ENCODE assay signal across 1 cellular context in the genomic region with DNA sequence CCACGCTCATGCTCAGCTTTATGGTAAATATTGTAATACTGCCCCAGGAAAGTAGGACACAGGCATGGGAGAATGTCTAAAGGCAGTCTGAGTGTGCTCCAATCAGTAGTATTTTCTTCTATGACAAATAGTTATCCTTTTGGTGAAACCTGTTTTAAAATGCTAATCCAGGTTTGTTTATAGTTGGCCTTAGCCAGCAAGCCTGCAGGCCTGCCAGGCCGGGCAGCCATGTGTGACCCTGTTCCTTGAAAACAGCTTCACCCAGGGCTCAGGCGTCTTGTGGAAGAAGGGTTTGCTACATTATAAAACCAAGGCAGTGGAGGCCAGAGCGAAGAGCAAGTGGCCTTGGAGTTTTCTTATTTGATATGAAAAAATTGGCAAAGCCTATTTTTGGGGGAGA.
TF ChIP-seq lines count a peak whose summit lies in the region.

No MANE protein-coding gene starts in this region.

TF ChIP-seq in GM23338, 12 proteins besides CTCF, POLR2A, EP300 and RAD21 (continued from another document):
- TF ChIP-seq, protein P1, sequence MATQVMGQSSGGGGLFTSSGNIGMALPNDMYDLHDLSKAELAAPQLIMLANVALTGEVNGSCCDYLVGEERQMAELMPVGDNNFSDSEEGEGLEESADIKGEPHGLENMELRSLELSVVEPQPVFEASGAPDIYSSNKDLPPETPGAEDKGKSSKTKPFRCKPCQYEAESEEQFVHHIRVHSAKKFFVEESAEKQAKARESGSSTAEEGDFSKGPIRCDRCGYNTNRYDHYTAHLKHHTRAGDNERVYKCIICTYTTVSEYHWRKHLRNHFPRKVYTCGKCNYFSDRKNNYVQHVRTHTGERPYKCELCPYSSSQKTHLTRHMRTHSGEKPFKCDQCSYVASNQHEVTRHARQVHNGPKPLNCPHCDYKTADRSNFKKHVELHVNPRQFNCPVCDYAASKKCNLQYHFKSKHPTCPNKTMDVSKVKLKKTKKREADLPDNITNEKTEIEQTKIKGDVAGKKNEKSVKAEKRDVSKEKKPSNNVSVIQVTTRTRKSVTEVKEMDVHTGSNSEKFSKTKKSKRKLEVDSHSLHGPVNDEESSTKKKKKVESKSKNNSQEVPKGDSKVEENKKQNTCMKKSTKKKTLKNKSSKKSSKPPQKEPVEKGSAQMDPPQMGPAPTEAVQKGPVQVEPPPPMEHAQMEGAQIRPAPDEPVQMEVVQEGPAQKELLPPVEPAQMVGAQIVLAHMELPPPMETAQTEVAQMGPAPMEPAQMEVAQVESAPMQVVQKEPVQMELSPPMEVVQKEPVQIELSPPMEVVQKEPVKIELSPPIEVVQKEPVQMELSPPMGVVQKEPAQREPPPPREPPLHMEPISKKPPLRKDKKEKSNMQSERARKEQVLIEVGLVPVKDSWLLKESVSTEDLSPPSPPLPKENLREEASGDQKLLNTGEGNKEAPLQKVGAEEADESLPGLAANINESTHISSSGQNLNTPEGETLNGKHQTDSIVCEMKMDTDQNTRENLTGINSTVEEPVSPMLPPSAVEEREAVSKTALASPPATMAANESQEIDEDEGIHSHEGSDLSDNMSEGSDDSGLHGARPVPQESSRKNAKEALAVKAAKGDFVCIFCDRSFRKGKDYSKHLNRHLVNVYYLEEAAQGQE (IDR thresholded peaks at IDR 0.05; ENCODE audit: unreplicated experiment), result no peak
- TF ChIP-seq, protein P2, sequence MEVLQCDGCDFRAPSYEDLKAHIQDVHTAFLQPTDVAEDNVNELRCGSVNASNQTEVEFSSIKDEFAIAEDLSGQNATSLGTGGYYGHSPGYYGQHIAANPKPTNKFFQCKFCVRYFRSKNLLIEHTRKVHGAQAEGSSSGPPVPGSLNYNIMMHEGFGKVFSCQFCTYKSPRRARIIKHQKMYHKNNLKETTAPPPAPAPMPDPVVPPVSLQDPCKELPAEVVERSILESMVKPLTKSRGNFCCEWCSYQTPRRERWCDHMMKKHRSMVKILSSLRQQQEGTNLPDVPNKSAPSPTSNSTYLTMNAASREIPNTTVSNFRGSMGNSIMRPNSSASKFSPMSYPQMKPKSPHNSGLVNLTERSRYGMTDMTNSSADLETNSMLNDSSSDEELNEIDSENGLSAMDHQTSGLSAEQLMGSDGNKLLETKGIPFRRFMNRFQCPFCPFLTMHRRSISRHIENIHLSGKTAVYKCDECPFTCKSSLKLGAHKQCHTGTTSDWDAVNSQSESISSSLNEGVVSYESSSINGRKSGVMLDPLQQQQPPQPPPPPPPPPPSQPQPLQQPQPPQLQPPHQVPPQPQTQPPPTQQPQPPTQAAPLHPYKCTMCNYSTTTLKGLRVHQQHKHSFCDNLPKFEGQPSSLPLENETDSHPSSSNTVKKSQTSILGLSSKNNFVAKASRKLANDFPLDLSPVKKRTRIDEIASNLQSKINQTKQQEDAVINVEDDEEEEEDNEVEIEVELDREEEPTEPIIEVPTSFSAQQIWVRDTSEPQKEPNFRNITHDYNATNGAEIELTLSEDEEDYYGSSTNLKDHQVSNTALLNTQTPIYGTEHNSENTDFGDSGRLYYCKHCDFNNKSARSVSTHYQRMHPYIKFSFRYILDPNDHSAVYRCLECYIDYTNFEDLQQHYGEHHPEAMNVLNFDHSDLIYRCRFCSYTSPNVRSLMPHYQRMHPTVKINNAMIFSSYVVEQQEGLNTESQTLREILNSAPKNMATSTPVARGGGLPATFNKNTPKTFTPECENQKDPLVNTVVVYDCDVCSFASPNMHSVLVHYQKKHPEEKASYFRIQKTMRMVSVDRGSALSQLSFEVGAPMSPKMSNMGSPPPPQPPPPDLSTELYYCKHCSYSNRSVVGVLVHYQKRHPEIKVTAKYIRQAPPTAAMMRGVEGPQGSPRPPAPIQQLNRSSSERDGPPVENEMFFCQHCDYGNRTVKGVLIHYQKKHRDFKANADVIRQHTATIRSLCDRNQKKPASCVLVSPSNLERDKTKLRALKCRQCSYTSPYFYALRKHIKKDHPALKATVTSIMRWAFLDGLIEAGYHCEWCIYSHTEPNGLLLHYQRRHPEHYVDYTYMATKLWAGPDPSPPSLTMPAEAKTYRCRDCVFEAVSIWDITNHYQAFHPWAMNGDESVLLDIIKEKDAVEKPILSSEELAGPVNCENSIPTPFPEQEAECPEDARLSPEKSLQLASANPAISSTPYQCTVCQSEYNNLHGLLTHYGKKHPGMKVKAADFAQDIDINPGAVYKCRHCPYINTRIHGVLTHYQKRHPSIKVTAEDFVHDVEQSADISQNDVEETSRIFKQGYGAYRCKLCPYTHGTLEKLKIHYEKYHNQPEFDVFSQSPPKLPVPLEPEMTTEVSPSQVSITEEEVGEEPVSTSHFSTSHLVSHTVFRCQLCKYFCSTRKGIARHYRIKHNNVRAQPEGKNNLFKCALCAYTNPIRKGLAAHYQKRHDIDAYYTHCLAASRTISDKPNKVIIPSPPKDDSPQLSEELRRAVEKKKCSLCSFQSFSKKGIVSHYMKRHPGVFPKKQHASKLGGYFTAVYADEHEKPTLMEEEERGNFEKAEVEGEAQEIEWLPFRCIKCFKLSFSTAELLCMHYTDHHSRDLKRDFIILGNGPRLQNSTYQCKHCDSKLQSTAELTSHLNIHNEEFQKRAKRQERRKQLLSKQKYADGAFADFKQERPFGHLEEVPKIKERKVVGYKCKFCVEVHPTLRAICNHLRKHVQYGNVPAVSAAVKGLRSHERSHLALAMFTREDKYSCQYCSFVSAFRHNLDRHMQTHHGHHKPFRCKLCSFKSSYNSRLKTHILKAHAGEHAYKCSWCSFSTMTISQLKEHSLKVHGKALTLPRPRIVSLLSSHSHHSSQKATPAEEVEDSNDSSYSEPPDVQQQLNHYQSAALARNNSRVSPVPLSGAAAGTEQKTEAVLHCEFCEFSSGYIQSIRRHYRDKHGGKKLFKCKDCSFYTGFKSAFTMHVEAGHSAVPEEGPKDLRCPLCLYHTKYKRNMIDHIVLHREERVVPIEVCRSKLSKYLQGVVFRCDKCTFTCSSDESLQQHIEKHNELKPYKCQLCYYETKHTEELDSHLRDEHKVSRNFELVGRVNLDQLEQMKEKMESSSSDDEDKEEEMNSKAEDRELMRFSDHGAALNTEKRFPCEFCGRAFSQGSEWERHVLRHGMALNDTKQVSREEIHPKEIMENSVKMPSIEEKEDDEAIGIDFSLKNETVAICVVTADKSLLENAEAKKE (CRISPR knock-in tag; IDR thresholded peaks at IDR 0.05), result no peak
- TF ChIP-seq CREB1 (CRISPR knock-in tag; IDR thresholded peaks at IDR 0.05; ENCODE audit: low read depth) (no peak), ZNF331 (CRISPR knock-in tag; IDR thresholded peaks at IDR 0.05; ENCODE audit: low read depth) (no peak), JUNB (IDR thresholded peaks at IDR 0.05; ENCODE audit: unreplicated experiment) (no peak), NANOG (IDR thresholded peaks at IDR 0.05; ENCODE audit: borderline replicate concordance) (no peak), ZNF114 (CRISPR knock-in tag; IDR thresholded peaks at IDR 0.05) (no peak), POLR2AphosphoS5 (IDR thresholded peaks at IDR 0.05; ENCODE audit: low read depth) (no peak), EZH2phosphoT487 (IDR thresholded peaks at IDR 0.05; ENCODE audit: unreplicated experiment) (no peak)
- TF ChIP-seq, protein P3, sequence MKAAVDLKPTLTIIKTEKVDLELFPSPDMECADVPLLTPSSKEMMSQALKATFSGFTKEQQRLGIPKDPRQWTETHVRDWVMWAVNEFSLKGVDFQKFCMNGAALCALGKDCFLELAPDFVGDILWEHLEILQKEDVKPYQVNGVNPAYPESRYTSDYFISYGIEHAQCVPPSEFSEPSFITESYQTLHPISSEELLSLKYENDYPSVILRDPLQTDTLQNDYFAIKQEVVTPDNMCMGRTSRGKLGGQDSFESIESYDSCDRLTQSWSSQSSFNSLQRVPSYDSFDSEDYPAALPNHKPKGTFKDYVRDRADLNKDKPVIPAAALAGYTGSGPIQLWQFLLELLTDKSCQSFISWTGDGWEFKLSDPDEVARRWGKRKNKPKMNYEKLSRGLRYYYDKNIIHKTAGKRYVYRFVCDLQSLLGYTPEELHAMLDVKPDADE (IDR thresholded peaks at IDR 0.05), result no peak
